ENCODE assay signal across 9 cellular contexts in genomic region chr17:7850970-7851437, GRCh38. TPM values are rescaled to one million over a fixed set of nuclear protein-coding genes. Genes with fewer than 3 reads are reported as not detected.
A peak's percentile ranks its signal among the peaks of the same experiment; 100 is the strongest.
DNase-seq lines count a peak whose midpoint lies in the region; ATAC-seq and TF ChIP-seq lines count a peak whose summit lies in the region.
"Had no signal": no experiment of that assay in that cellular context is flagged by ENCODE, and none has a peak within 500 bp of the region (broad histone marks: within the 10 kb centered on the region; RNA-seq: fewer than 3 reads in every experiment).

No MANE protein-coding gene starts in this region.

- no peaks in the 10 kb centered on the region for H3K9me3 Mint-ChIP-seq in activated naive CD4-positive, alpha-beta T cell treated with anti-CD3 and anti-CD28 coated beads, Interleukin-2, amount 50 U/mL, for 24 hours

- no CpG with 5 or more reads among the region's 13 CpGs for WGBS in iPS DF 6.9 (ENCODE audit: insufficient coverage, insufficient read length)
- WGBS in thymus, result 98% methylated on average over 13 of the region's 13 CpGs

- H3K27ac ChIP-seq in VCaP (peak overlapping the region; percentile 36; the same call in 1 of the 2 replicates), iPS DF 6.9 (ENCODE audit: low read length) (no peak overlapping the region), thymus (ENCODE audit: low read depth) (peak overlapping the region; percentile 79)
- H3K27ac ChIP-seq: foreskin keratinocyte had no signal

- no peak for ATAC-seq in GM18858 (IDR thresholded peaks at IDR 0.05; ENCODE audit: unreplicated experiment)

- no peak for DNase-seq in activated naive CD4-positive, alpha-beta T cell (lab: John Stamatoyannopoulos, UW)
- DNase-seq in iPS DF 6.9 (ENCODE audit: low read depth, low spot score) (no peak), DMS114 treated with DMSO at 0.1 percent for 48 hours (lab: John Stamatoyannopoulos, UW; ENCODE audit: unreplicated experiment) (no peak), GOT3 (lab: John Stamatoyannopoulos, UW) (no peak)

- H3K4me3 Mint-ChIP-seq in activated naive CD4-positive, alpha-beta T cell treated with anti-CD3 and anti-CD28 coated beads, Interleukin-2, amount 50 U/mL, for 24 hours, result peak overlapping the region; percentile 82

- H3K4me3 ChIP-seq in iPS DF 6.9 (ENCODE audit: low read length), result peak overlapping the region; percentile 49; the same call in 1 of the 2 replicates
- H3K4me3 ChIP-seq in thymus (ENCODE audit: low read length), result no peak overlapping the region

- no peak overlapping the region for H3K27ac Mint-ChIP-seq in activated naive CD4-positive, alpha-beta T cell treated with anti-CD3 and anti-CD28 coated beads, Interleukin-2, amount 50 U/mL, for 24 hours

- no peaks in the 10 kb centered on the region for H3K27me3 Mint-ChIP-seq in activated naive CD4-positive, alpha-beta T cell treated with anti-CD3 and anti-CD28 coated beads, Interleukin-2, amount 50 U/mL, for 24 hours

- TF ChIP-seq CTCF in VCaP (conservative IDR thresholded peaks at IDR 0.05), result no peak

- H3K27me3 ChIP-seq in iPS DF 6.9 (ENCODE audit: control insufficient read depth, insufficient read depth, low read length), result peaks cover 25% of the 10 kb centered on the region
- H3K27me3 ChIP-seq in thymus (ENCODE audit: control insufficient read depth, insufficient read depth), result no peaks in the 10 kb centered on the region
- H3K27me3 ChIP-seq: foreskin keratinocyte had no signal

- H3K36me3 ChIP-seq in iPS DF 6.9 (ENCODE audit: control insufficient read depth, insufficient read depth, low read length), result no peaks in the 10 kb centered on the region; the same call in 1 of the 2 replicates
- H3K36me3 ChIP-seq in thymus (ENCODE audit: control insufficient read depth, insufficient read depth), result peaks cover 92% of the 10 kb centered on the region

- H3K36me3 Mint-ChIP-seq in activated naive CD4-positive, alpha-beta T cell treated with anti-CD3 and anti-CD28 coated beads, Interleukin-2, amount 50 U/mL, for 24 hours, result peaks cover 21% of the 10 kb centered on the region

- H3K4me1 ChIP-seq in iPS DF 6.9 (ENCODE audit: control insufficient read depth, insufficient read depth, low read length) (peaks cover 13% of the 10 kb centered on the region), thymus (ENCODE audit: control insufficient read depth, insufficient read depth, low read length) (peaks cover 16% of the 10 kb centered on the region)
- H3K4me1 ChIP-seq: foreskin keratinocyte had no signal

- H3K9me3 ChIP-seq in iPS DF 6.9 (ENCODE audit: control insufficient read depth, insufficient read depth, low read length), result no peaks in the 10 kb centered on the region
- H3K9me3 ChIP-seq in thymus (ENCODE audit: control insufficient read depth), result no peaks in the 10 kb centered on the region

- peaks cover 33% of the 10 kb centered on the region for H3K4me1 Mint-ChIP-seq in activated naive CD4-positive, alpha-beta T cell treated with anti-CD3 and anti-CD28 coated beads, Interleukin-2, amount 50 U/mL, for 24 hours

RNA-seq across cellular contexts. Expression of gene TMEM88, which starts 3.9 kb away (rescaled TPM):
- 29.1 TPM for polyA plus RNA-seq in thymus

RNA-seq across cellular contexts. Expression of gene NAA38, which starts 6.4 kb away (rescaled TPM):
- 85.3 TPM for polyA plus RNA-seq in thymus

RNA-seq across cellular contexts. Expression of gene CYB5D1, which starts 6.8 kb away (rescaled TPM):
- 6.0 TPM for polyA plus RNA-seq in thymus

RNA-seq across cellular contexts. Expression of gene KDM6B, which starts 17.0 kb away (rescaled TPM):
- 16.3 TPM for polyA plus RNA-seq in thymus

RNA-seq across cellular contexts. Expression of gene CHD3, which starts 37.6 kb away (rescaled TPM):
- 119 TPM for polyA plus RNA-seq in thymus
